ENCODE assay signal across 21 cellular contexts in genomic region chr10:114662651-114663217, GRCh38. TPM values are rescaled to one million over a fixed set of nuclear protein-coding genes. Genes with fewer than 3 reads are reported as not detected.
DNase-seq lines count a peak whose midpoint lies in the region; ATAC-seq and TF ChIP-seq lines count a peak whose summit lies in the region.
"Had no signal": no experiment of that assay in that cellular context is flagged by ENCODE, and none has a peak within 500 bp of the region (broad histone marks: within the 10 kb centered on the region; RNA-seq: fewer than 3 reads in every experiment).

No MANE protein-coding gene starts in this region.

- ATAC-seq in heart right ventricle, result peak in 6 of 8 donors; percentile 4 to 42 (median 24)
- ATAC-seq in sciatic nerve, result no peak
- ATAC-seq in mucosa of descending colon, result no peak
- ATAC-seq in GM19035 (IDR thresholded peaks at IDR 0.05; ENCODE audit: unreplicated experiment), result no peak
- ATAC-seq: activated CD4-positive, CD25-positive, alpha-beta regulatory T cell treated with anti-CD3 and anti-CD28 coated beads, Interleukin-2, amount 50 U/mL, for 24 hours; activated T-cell treated with anti-CD3 and anti-CD28 coated beads, Interleukin-2, amount 50 U/mL, for 72 hours; natural killer cell treated with Interleukin-12 subunit alpha and Interleukin-12 subunit beta and Interleukin-15 and Interleukin-18, amount 100 ng/mL, for 72 hours had no signal

- H3K36me3 ChIP-seq in heart right ventricle (no peaks in the 10 kb centered on the region), parathyroid adenoma (ENCODE audit: control insufficient read depth, insufficient read depth, low read length) (no peaks in the 10 kb centered on the region), mucosa of descending colon (ENCODE audit: low read depth) (no peaks in the 10 kb centered on the region)
- H3K36me3 ChIP-seq: ascending aorta, Peyer's patch had no signal

- TF ChIP-seq CTCF in heart right ventricle (IDR thresholded peaks at IDR 0.05) (no peak), parathyroid adenoma (IDR thresholded peaks at IDR 0.05) (no peak), mucosa of descending colon (IDR thresholded peaks at IDR 0.05) (no peak)

- intact Hi-C loops in heart right ventricle (cut with DNase I) (no loop called here), sciatic nerve (cut with DNase I) (no loop called here), mucosa of descending colon (cut with DNase I, micrococcal nuclease) (no loop called here)

- H3K79me2 ChIP-seq in parathyroid adenoma, result no peaks in the 10 kb centered on the region

- no peak overlapping the region for H3K4me3 ChIP-seq in heart right ventricle
- no peak overlapping the region for H3K4me3 ChIP-seq in parathyroid adenoma (ENCODE audit: low read depth, low read length)
- no peak overlapping the region for H3K4me3 ChIP-seq in mucosa of descending colon
- H3K4me3 ChIP-seq: ascending aorta, MG63, Peyer's patch, psoas muscle had no signal

- H2AFZ ChIP-seq in parathyroid adenoma, result no peak overlapping the region

- WGBS in heart right ventricle, 2 donors, result 37% methylated on average over 5 of the region's 5 CpGs

- no peak overlapping the region for H3K9ac ChIP-seq in parathyroid adenoma

- H3K27me3 ChIP-seq in heart right ventricle (no peaks in the 10 kb centered on the region), parathyroid adenoma (ENCODE audit: control insufficient read depth, insufficient read depth, low read length) (no peaks in the 10 kb centered on the region)
- H3K27me3 ChIP-seq: ascending aorta, MG63, Peyer's patch had no signal

- H3K4me2 ChIP-seq in parathyroid adenoma (ENCODE audit: low read length), result no peak overlapping the region

- H3K4me1 ChIP-seq in heart right ventricle (peaks cover 28 to 95% (median 80%) of the 10 kb centered on the region in 9 donors), parathyroid adenoma (peaks cover 14% of the 10 kb centered on the region), mucosa of descending colon (ENCODE audit: low read depth) (no peaks in the 10 kb centered on the region)
- H3K4me1 ChIP-seq: ascending aorta, psoas muscle had no signal

- DNase-seq in NCI-H2107 treated with DMSO at 0.1 percent for 48 hours (lab: John Stamatoyannopoulos, UW; ENCODE audit: unreplicated experiment) (peak; percentile 19), NCI-H2107 (lab: John Stamatoyannopoulos, UW) (no peak), NCI-H510A treated with DMSO at 0.1 percent for 48 hours (lab: John Stamatoyannopoulos, UW) (peak; percentile 46), heart right ventricle (no peak), sciatic nerve (ENCODE audit: low spot score) (no peak), mucosa of descending colon (no peak)
- DNase-seq: activated CD8-positive, alpha-beta memory T cell treated with anti-CD3 and anti-CD28 coated beads for 24 hours; activated T-cell treated with anti-CD3 and anti-CD28 coated beads, Interleukin-2, amount 50 U/mL, for 72 hours; CD4-positive, CD25-positive, alpha-beta regulatory T cell; mesendoderm; MG63; NCI-H2171; Peyer's patch; psoas muscle; substantia nigra; T-helper 9 cell had no signal

- H3K27ac ChIP-seq in heart right ventricle (peak overlapping the region; percentile 45 to 84 (median 74)), parathyroid adenoma (peak overlapping the region; percentile 61)
- H3K27ac ChIP-seq: ascending aorta, Peyer's patch, psoas muscle had no signal

- H3K9me3 ChIP-seq in heart right ventricle (peaks cover 0 to 13% (median 0%) of the 10 kb centered on the region in 11 donors), parathyroid adenoma (ENCODE audit: control insufficient read depth, low read length) (no peaks in the 10 kb centered on the region), mucosa of descending colon (no peaks in the 10 kb centered on the region)
- H3K9me3 ChIP-seq: ascending aorta, MG63, Peyer's patch had no signal

RNA-seq across cellular contexts. Expression of gene ABLIM1, which starts 4.7 kb away (rescaled TPM):
- 100 to 1,000 TPM; 522 to 816 (median 606) TPM for total RNA-seq in heart right ventricle
- 100 to 1,000 TPM; 119 to 363 TPM for polyA plus RNA-seq in heart right ventricle
- total RNA-seq in sciatic nerve, result 140 TPM
- 100 to 1,000 TPM in 2 of 3 donors, 10 to 100 TPM in 1; 67.1 to 122 (median 103) TPM for total RNA-seq in mucosa of descending colon

Comparison
In these comparisons a context has a peak if more than half of its experiments do, and no peak if none do; other contexts are left out.
1. DNase-seq: peak in NCI-H2107 treated with DMSO at 0.1 percent for 48 hours (single experiment) and NCI-H510A treated with DMSO at 0.1 percent for 48 hours (single experiment); none in NCI-H2107 (single experiment), heart right ventricle (0 of 2), sciatic nerve (single experiment) and mucosa of descending colon (0 of 3).
2. ATAC-seq: peak in heart right ventricle (6 of 8); none in sciatic nerve (single experiment), mucosa of descending colon (single experiment) and GM19035 (single experiment).